In genomic region chr16:1356061-1356900, GRCh38 we compare ENCODE assay signal across 22 cellular contexts.
"Had no signal": no experiment of that assay in that cellular context is flagged by ENCODE, and none has a peak within 500 bp of the region (broad histone marks: within the 10 kb centered on the region; RNA-seq: fewer than 3 reads in every experiment).

No MANE protein-coding gene starts in this region.

- ATAC-seq: activated CD8-positive, alpha-beta T cell treated with anti-CD3 and anti-CD28 coated beads, Interleukin-2, amount 10 ng/mL, durations not matched to agents 7 days and 5 days; left ventricle myocardium superior; natural killer cell had no signal

- H3K27ac Mint-ChIP-seq: activated CD8-positive, alpha-beta T cell treated with anti-CD3 and anti-CD28 coated beads, Interleukin-2, amount 10 ng/mL, durations not matched to agents 7 days and 5 days; activated naive CD8-positive, alpha-beta T cell treated with anti-CD3 and anti-CD28 coated beads for 36 hours; activated T-helper 1 cell treated with anti-CD3 and anti-CD28 coated beads, Interleukin-12 subunit alpha, Interleukin-12 subunit beta, Interleukin-2, Interleukin-4 antibody, amounts not matched to agents 30 ng/mL and 10 ng/mL and 1 ng/mL, durations not matched to agents 14 hours and 24 hours and 36 hours; progenitor cell of endocrine pancreas; T-helper 2 cell treated with Interferon-gamma antibody and Interleukin-4, amounts not matched to agents 5 μg/mL and 100 μg/mL, for 36 hours; type B pancreatic cell had no signal

- H3K27me3 ChIP-seq: heart left ventricle, testis, vagina had no signal

- H3K4me3 Mint-ChIP-seq: activated CD8-positive, alpha-beta T cell treated with anti-CD3 and anti-CD28 coated beads, Interleukin-2, amount 10 ng/mL, durations not matched to agents 7 days and 5 days; activated naive CD8-positive, alpha-beta T cell treated with anti-CD3 and anti-CD28 coated beads for 36 hours; activated T-helper 1 cell treated with anti-CD3 and anti-CD28 coated beads, Interleukin-12 subunit alpha, Interleukin-12 subunit beta, Interleukin-2, Interleukin-4 antibody, amounts not matched to agents 30 ng/mL and 10 ng/mL and 1 ng/mL, durations not matched to agents 14 hours and 24 hours and 36 hours; natural killer cell; T-helper 2 cell treated with Interferon-gamma antibody and Interleukin-4, amounts not matched to agents 5 μg/mL and 100 μg/mL, for 36 hours; type B pancreatic cell had no signal

- H3K27ac ChIP-seq: coronary artery, heart left ventricle, testis, vagina had no signal

- H3K36me3 Mint-ChIP-seq: natural killer cell, type B pancreatic cell had no signal

- FAIRE-seq: endometrium, islet of Langerhans had no signal

- DNase-seq: activated CD4-positive, alpha-beta T cell treated with anti-CD3 and anti-CD28 coated beads for 1 hour; activated CD4-positive, alpha-beta T cell treated with anti-CD3 and anti-CD28 coated beads, Interleukin-2, amount 50 U/mL, for 1 hour; activated CD8-positive, alpha-beta T cell treated with anti-CD3 and anti-CD28 coated beads, Interleukin-2, amount 10 ng/mL, durations not matched to agents 7 days and 5 days; activated gamma-delta T cell treated with Interleukin-2 at 50 U/mL for 16 hours; activated naive CD8-positive, alpha-beta T cell treated with anti-CD3 and anti-CD28 coated beads for 36 hours; amygdala; cerebellar nuclear complex; heart left ventricle; left ventricle myocardium superior; mammary epithelial cell; midbrain; natural killer cell; stimulated activated CD4-positive, alpha-beta T cell treated with anti-CD3 and anti-CD28 coated beads, Interleukin-4, amount 100 ng/mL, for 24 hours; testis had no signal

- H3K9me3 Mint-ChIP-seq: activated naive CD8-positive, alpha-beta T cell treated with anti-CD3 and anti-CD28 coated beads for 36 hours; activated T-helper 1 cell treated with anti-CD3 and anti-CD28 coated beads, Interleukin-12 subunit alpha, Interleukin-12 subunit beta, Interleukin-2, Interleukin-4 antibody, amounts not matched to agents 30 ng/mL and 10 ng/mL and 1 ng/mL, durations not matched to agents 14 hours and 24 hours and 36 hours; natural killer cell; T-helper 2 cell treated with Interferon-gamma antibody and Interleukin-4, amounts not matched to agents 5 μg/mL and 100 μg/mL, for 36 hours; type B pancreatic cell had no signal

- H3K4me3 ChIP-seq: coronary artery, heart left ventricle, testis, vagina had no signal

- H3K9me3 ChIP-seq: heart left ventricle, testis, vagina had no signal

- H3K27me3 Mint-ChIP-seq: activated naive CD8-positive, alpha-beta T cell treated with anti-CD3 and anti-CD28 coated beads for 36 hours; progenitor cell of endocrine pancreas; type B pancreatic cell had no signal
